Comparison of ENCODE assay signal across 8 cellular contexts in the genomic region with DNA sequence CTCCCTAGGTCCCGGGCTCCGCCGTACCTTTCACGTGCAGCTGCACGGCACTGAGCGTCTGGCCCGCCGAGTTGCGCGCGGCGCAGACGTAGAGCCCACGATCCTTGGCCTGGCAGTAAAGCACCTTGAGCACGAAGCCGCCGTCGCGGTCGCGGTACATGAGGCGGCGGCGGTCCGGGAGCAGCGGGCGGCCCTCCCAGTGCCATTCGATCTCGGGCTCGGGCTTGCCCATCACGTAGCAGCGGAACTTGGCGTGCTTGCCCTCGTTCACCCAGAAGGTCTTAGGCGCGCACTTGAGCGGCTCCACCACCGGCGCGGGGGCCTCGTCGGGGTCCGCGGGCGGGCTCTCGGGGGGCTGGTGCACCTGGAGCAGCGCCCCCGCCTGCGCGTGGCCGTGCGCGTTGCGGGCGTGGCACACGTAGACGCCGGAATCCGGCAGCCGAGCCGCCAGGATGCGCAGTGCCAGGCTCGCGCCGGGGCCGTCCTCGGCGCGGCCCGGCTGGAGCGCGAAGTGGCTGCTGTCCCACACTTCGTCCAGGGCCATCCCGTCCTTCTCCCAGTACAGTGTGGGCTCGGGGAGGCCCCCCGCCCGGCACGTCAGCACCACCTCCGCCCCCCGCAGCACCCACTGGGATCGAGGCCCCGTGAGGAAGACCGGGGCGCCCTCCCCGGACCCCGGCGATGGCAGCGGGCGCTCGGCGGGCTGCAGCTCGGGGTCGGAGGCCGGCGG. TPM values are rescaled to one million over a fixed set of nuclear protein-coding genes. Genes with fewer than 3 reads are reported as not detected.
DNase-seq lines count a peak whose midpoint lies in the region; ATAC-seq and TF ChIP-seq lines count a peak whose summit lies in the region.

No MANE protein-coding gene starts in this region.

- TF ChIP-seq CTCF in upper lobe of right lung (IDR thresholded peaks at IDR 0.05), result peak; percentile 7

- intact Hi-C loops in upper lobe of right lung (cut with DNase I), result no loop called here

- no peaks in the 10 kb centered on the region for H3K9me3 ChIP-seq in duodenal mucosa (ENCODE audit: control insufficient read depth in 1 of 2, low read length in 2 of 2)
- H3K9me3 ChIP-seq in upper lobe of right lung, result no peaks in the 10 kb centered on the region

- H3K4me3 ChIP-seq in duodenal mucosa (ENCODE audit: low read depth in 1 of 2, low read length in 2 of 2) (peak overlapping the region; percentile 55 to 61), upper lobe of right lung (peak overlapping the region; percentile 61)

- no peak overlapping the region for H3K27ac ChIP-seq in duodenal mucosa (ENCODE audit: low read depth, low read length)
- H3K27ac ChIP-seq in upper lobe of right lung, result peak overlapping the region; percentile 80

- ATAC-seq in upper lobe of right lung, result peak; percentile 55

- H3K4me1 ChIP-seq in duodenal mucosa (ENCODE audit: control insufficient read depth in 1 of 2, insufficient read depth in 2 of 2, low read length in 2 of 2), result peaks cover 4 to 6% of the 10 kb centered on the region in 2 donors
- H3K4me1 ChIP-seq in upper lobe of right lung, result peaks cover 6% of the 10 kb centered on the region

- H3K27me3 ChIP-seq in duodenal mucosa (ENCODE audit: control insufficient read depth in 1 of 2, insufficient read depth in 2 of 2, low read length in 2 of 2), result peaks cover 8 to 12% of the 10 kb centered on the region in 2 donors
- H3K27me3 ChIP-seq in upper lobe of right lung, result no peaks in the 10 kb centered on the region

- DNase-seq in DMS79 (lab: John Stamatoyannopoulos, UW) (peak; percentile 13), NCI-H2171 (lab: John Stamatoyannopoulos, UW) (peak; percentile 4), lung microvascular endothelial cell (ENCODE audit: low read depth in 2 of 2) (peak; percentile 19 to 54), upper lobe of right lung (peak; percentile 71), putamen (ENCODE audit: low spot score) (no peak), mucosa of gallbladder (ENCODE audit: low spot score) (no peak), activated gamma-delta T cell (lab: John Stamatoyannopoulos, UW) (no peak)

- H3K9ac ChIP-seq in duodenal mucosa (ENCODE audit: low read depth in 1 of 2, low read length in 2 of 2), result no peak overlapping the region

- H3K36me3 ChIP-seq in duodenal mucosa (ENCODE audit: control insufficient read depth in 1 of 2, insufficient read depth in 2 of 2, low read length in 2 of 2), result no peaks in the 10 kb centered on the region
- H3K36me3 ChIP-seq in upper lobe of right lung, result peaks cover 7% of the 10 kb centered on the region

RNA-seq across cellular contexts. Expression of a gene that starts 1.0 kb away (rescaled TPM):
- total RNA-seq in lung microvascular endothelial cell, result 13.9 and 28.6 TPM in 2 replicates
- total RNA-seq in upper lobe of right lung, result 72.8 TPM
- 57.8 TPM for total RNA-seq in mucosa of gallbladder

RNA-seq across cellular contexts. Expression of a gene that starts 1.8 kb away (rescaled TPM):
- total RNA-seq in lung microvascular endothelial cell (not detected in 2 replicates), upper lobe of right lung (0.43 TPM), mucosa of gallbladder (0.37 TPM)

RNA-seq across cellular contexts. Expression of a gene that starts 26.5 kb away (rescaled TPM):
- total RNA-seq in lung microvascular endothelial cell, result not detected in 2 replicates
- 2.9 TPM for total RNA-seq in upper lobe of right lung
- 4.4 TPM for total RNA-seq in mucosa of gallbladder

RNA-seq across cellular contexts. Expression of a gene that starts 26.8 kb away (rescaled TPM):
- total RNA-seq in lung microvascular endothelial cell (0.40 and 0.44 TPM in 2 replicates), upper lobe of right lung (45.3 TPM), mucosa of gallbladder (103 TPM)

RNA-seq across cellular contexts. Expression of a gene that starts 27.3 kb away (rescaled TPM):
- total RNA-seq in lung microvascular endothelial cell, result 8.1 and 8.7 TPM in 2 replicates
- total RNA-seq in upper lobe of right lung, result 25.7 TPM
- total RNA-seq in mucosa of gallbladder, result 44.4 TPM

Comparison
In these comparisons a context has a peak if more than half of its experiments do, and no peak if none do; other contexts are left out.
1. DNase-seq: peak in DMS79 (single experiment), NCI-H2171 (single experiment), lung microvascular endothelial cell (2 of 2) and upper lobe of right lung (single experiment); none in putamen (single experiment), mucosa of gallbladder (single experiment) and activated gamma-delta T cell (single experiment).